Comparison of ENCODE assay signal across 20 cellular contexts in genomic region chr14:39766397-39767000, GRCh38.
DNase-seq lines count a peak whose midpoint lies in the region; ATAC-seq and TF ChIP-seq lines count a peak whose summit lies in the region.
"Had no signal": no experiment of that assay in that cellular context is flagged by ENCODE, and none has a peak within 500 bp of the region (broad histone marks: within the 10 kb centered on the region; RNA-seq: fewer than 3 reads in every experiment).

No MANE protein-coding gene starts in this region.

- no peak overlapping the region for H3K27ac Mint-ChIP-seq in GM23338
- H3K27ac Mint-ChIP-seq: HFFc6 had no signal

- CTCF ChIA-PET in PC-3 (lab: Charles Lee) = no interaction called here

- no peaks in the 10 kb centered on the region for H3K9me3 Mint-ChIP-seq in GM23338

- POLR2A ChIA-PET in PC-3 (lab: Charles Lee; ENCODE audit: unreplicated experiment) = no interaction called here

- no peaks in the 10 kb centered on the region for H3K4me1 Mint-ChIP-seq in GM23338

- H3K4me1 ChIP-seq in GM23338 (ENCODE audit: insufficient read depth) = peaks cover 2% of the 10 kb centered on the region; the same call in 1 of the 2 replicates
- no peaks in the 10 kb centered on the region for H3K4me1 ChIP-seq in PC-3 (ENCODE audit: insufficient read depth, low read length)
- H3K4me1 ChIP-seq in psoas muscle = no peaks in the 10 kb centered on the region

- H3K27ac ChIP-seq in GM23338 (ENCODE audit: low read depth) (no peak overlapping the region), PC-3 (ENCODE audit: low read length) (no peak overlapping the region), psoas muscle (no peak overlapping the region)
- H3K27ac ChIP-seq: GM23248, HL-60 had no signal

- DNase-seq in GM23338 (ENCODE audit: low spot score) = peak; percentile 60
- no peak for DNase-seq in LNCaP clone FGC (ENCODE audit: low read depth)
- no peak for DNase-seq in PC-3
- peak; percentile 22 for DNase-seq in iPS-NIHi7 (ENCODE audit: extremely low spot score)
- no peak for DNase-seq in psoas muscle
- DNase-seq in NCI-H446 treated with DMSO at 0.1 percent for 48 hours (lab: John Stamatoyannopoulos, UW) = no peak
- DNase-seq: C1 segment of cervical spinal cord, GDM1, GM23248, HFFc6, IMR-90, MG63, NCI-H1105 treated with DMSO at 0.1 percent for 48 hours, NCI-H187 treated with DMSO at 0.1 percent for 48 hours, NCI-H226, Right ventricle myocardium superior, SW 1271, T-helper 2 cell had no signal

- H3K9me3 ChIP-seq in PC-3 (ENCODE audit: low read length) (no peaks in the 10 kb centered on the region), psoas muscle (no peaks in the 10 kb centered on the region)
- H3K9me3 ChIP-seq: MG63 had no signal

- BruUV-seq in PC-3 (replicated peaks; lab: Mats Ljungman, UMichigan) = no TSS peak

- H3K36me3 Mint-ChIP-seq in GM23338 (ENCODE audit: low read depth) = no peaks in the 10 kb centered on the region

- H3K4me3 ChIP-seq in GM23338 (no peak overlapping the region), LNCaP clone FGC (ENCODE audit: low read depth, low read length) (no peak overlapping the region), PC-3 (ENCODE audit: low read length) (no peak overlapping the region), psoas muscle (no peak overlapping the region)
- H3K4me3 ChIP-seq: GM23248, MG63 had no signal

- H3K4me2 ChIP-seq in GM23338 (no peak overlapping the region), PC-3 (ENCODE audit: low read length) (no peak overlapping the region)

- no peaks in the 10 kb centered on the region for H3K9me2 ChIP-seq in GM23338 (ENCODE audit: insufficient read depth)
- no peaks in the 10 kb centered on the region for H3K9me2 ChIP-seq in PC-3 (replicated peaks; ENCODE audit: low read length)

- no peaks in the 10 kb centered on the region for H3K36me3 ChIP-seq in GM23338 (ENCODE audit: insufficient read depth)
- no peaks in the 10 kb centered on the region for H3K36me3 ChIP-seq in PC-3 (ENCODE audit: low read depth, low read length)
- no peaks in the 10 kb centered on the region for H3K36me3 ChIP-seq in psoas muscle (ENCODE audit: insufficient read depth in 1 of 2, low read depth in 1 of 2)
- H3K36me3 ChIP-seq: MG63 had no signal

- H4K20me1 ChIP-seq in GM23338 (replicated peaks; ENCODE audit: insufficient read depth) (no peaks in the 10 kb centered on the region), PC-3 (ENCODE audit: low read length) (no peaks in the 10 kb centered on the region)

- no peak overlapping the region for H3K9ac ChIP-seq in PC-3 (ENCODE audit: low read length)
- H3K9ac ChIP-seq: GM23248 had no signal

- H3K27me3 Mint-ChIP-seq in GM23338 (ENCODE audit: insufficient read depth, low read depth, poor library complexity) = no peaks in the 10 kb centered on the region

- ATAC-seq in GM23338 = peak; percentile 87
- no peak for ATAC-seq in PC-3
- no peak for ATAC-seq in HG02610 (IDR thresholded peaks at IDR 0.05; ENCODE audit: unreplicated experiment)
- no peak for ATAC-seq in psoas muscle

- WGBS in psoas muscle, 3 donors = 66 to 71% (median 70%) methylated on average over 7 of the region's 7 CpGs

- H3K4me3 Mint-ChIP-seq in GM23338 = no peak overlapping the region
- H3K4me3 Mint-ChIP-seq: HFFc6 had no signal

- H3K27me3 ChIP-seq in GM23338 (ENCODE audit: insufficient read depth) = no peaks in the 10 kb centered on the region
- H3K27me3 ChIP-seq in PC-3 (ENCODE audit: low read length) = peaks cover 65% of the 10 kb centered on the region
- no peaks in the 10 kb centered on the region for H3K27me3 ChIP-seq in psoas muscle (ENCODE audit: insufficient read depth in 3 of 3, low read length in 2 of 3)
- H3K27me3 ChIP-seq: MG63 had no signal

- H2AFZ ChIP-seq in GM23338 (peak overlapping the region; percentile 54; the same call in 1 of the 2 replicates), PC-3 (ENCODE audit: low read length) (no peak overlapping the region)
- H2AFZ ChIP-seq: GM23248 had no signal

- TF ChIP-seq CTCF in GM23338 (conservative IDR thresholded peaks at IDR 0.05; ENCODE audit: low read depth in 2 of 2) = peak; percentile 43 to 54
- 0 out of 2 replicates have a peak, but pooled peaks have one; percentile 8 for TF ChIP-seq CTCF in LNCaP clone FGC (IDR thresholded peaks at IDR 0.05; ENCODE audit: control insufficient read depth, extremely low read depth, insufficient read depth)
- 0 out of 2 replicates have a peak, but pooled peaks have one; percentile 9 for TF ChIP-seq CTCF in PC-3 (conservative IDR thresholded peaks at IDR 0.05; ENCODE audit: low read depth, low read length)
- no peak for TF ChIP-seq CTCF in psoas muscle (IDR thresholded peaks at IDR 0.05)

- H3F3A ChIP-seq in GM23338 (replicated peaks; ENCODE audit: low read depth) (no peaks in the 10 kb centered on the region), PC-3 (ENCODE audit: low read length, unreplicated experiment) (no peaks in the 10 kb centered on the region)

- H3K79me2 ChIP-seq in GM23338 (replicated peaks; ENCODE audit: insufficient read depth) (no peaks in the 10 kb centered on the region), PC-3 (ENCODE audit: low read length) (no peaks in the 10 kb centered on the region)

- intact Hi-C loops in PC-3 (cut with micrococcal nuclease) (no loop called here), psoas muscle (cut with DNase I) (no loop called here)

TF ChIP-seq in GM23338, 12 proteins besides CTCF, POLR2A, EP300 and RAD21:
- no peak for TF ChIP-seq EZH2phosphoT487 (IDR thresholded peaks at IDR 0.05; ENCODE audit: unreplicated experiment)
- TF ChIP-seq NANOG (IDR thresholded peaks at IDR 0.05; ENCODE audit: borderline replicate concordance) = no peak
- TF ChIP-seq EZH2 (IDR thresholded peaks at IDR 0.05; ENCODE audit: low read depth, unreplicated experiment) = no peak
- no peak for TF ChIP-seq STAT1 (IDR thresholded peaks at IDR 0.05; ENCODE audit: unreplicated experiment)
- no peak for TF ChIP-seq ZNF331 (CRISPR knock-in tag; IDR thresholded peaks at IDR 0.05; ENCODE audit: low read depth)
- TF ChIP-seq JUNB (IDR thresholded peaks at IDR 0.05; ENCODE audit: unreplicated experiment) = no peak
TF ChIP-seq in GM23338: peak in this region for 0.

Comparison
In these comparisons a context has a peak if more than half of its experiments do, and no peak if none do; other contexts are left out.
1. DNase-seq: peak in GM23338 (single experiment) and iPS-NIHi7 (single experiment); none in LNCaP clone FGC (single experiment), PC-3 (single experiment), psoas muscle (0 of 2) and NCI-H446 treated with DMSO at 0.1 percent for 48 hours (single experiment).